ENCODE assay signal across 8 cellular contexts in genomic region chr10:124745257-124745656, GRCh38. TPM values are rescaled to one million over a fixed set of nuclear protein-coding genes. Genes with fewer than 3 reads are reported as not detected.
DNase-seq lines count a peak whose midpoint lies in the region; ATAC-seq, FAIRE-seq and TF ChIP-seq lines count a peak whose summit lies in the region.

No MANE protein-coding gene starts in this region.

- H4K20me1 ChIP-seq in Loucy (ENCODE audit: insufficient read depth, low read length, poor library complexity, severe bottlenecking): peaks cover 21% of the 10 kb centered on the region

- ATAC-seq in GM18858 (IDR thresholded peaks at IDR 0.05; ENCODE audit: unreplicated experiment): no peak

- CTCF ChIA-PET in A673 (lab: Charles Lee): interaction anchor here (1.0 to 1.3 kb wide), 2 partner anchors 213 to 214 kb away, joined by 3 read pairs; no protein-coding TSS in a partner anchor

- no peaks in the 10 kb centered on the region for H3K27me3 ChIP-seq in ACC112 (ENCODE audit: insufficient read depth, low read length)
- no peaks in the 10 kb centered on the region for H3K27me3 ChIP-seq in Loucy (ENCODE audit: insufficient read depth, low read length, poor library complexity, severe bottlenecking)
- H3K27me3 ChIP-seq in neuron (ENCODE audit: insufficient read depth, low read length): no peaks in the 10 kb centered on the region
- no peaks in the 10 kb centered on the region for H3K27me3 ChIP-seq in A673 (replicated peaks; ENCODE audit: insufficient read depth, low read depth, low read length, poor library complexity)

- H2AFZ ChIP-seq in ACC112 (ENCODE audit: low read length, unreplicated experiment) (no peak overlapping the region), Loucy (ENCODE audit: low read length) (no peak overlapping the region), neuron (ENCODE audit: low read depth, low read length) (no peak overlapping the region)

- H3K79me2 ChIP-seq in ACC112 (ENCODE audit: control insufficient read depth, insufficient read depth, low read length, unreplicated experiment): peaks cover 13% of the 10 kb centered on the region
- peaks cover 34% of the 10 kb centered on the region for H3K79me2 ChIP-seq in Loucy (ENCODE audit: insufficient read depth, low read length)

- peak overlapping the region; percentile 69 for H3K4me3 Mint-ChIP-seq in chondrocyte (ENCODE audit: unreplicated experiment)

- H3K9ac ChIP-seq in Loucy (ENCODE audit: low read depth, low read length, poor library complexity, severe bottlenecking) (no peak overlapping the region), kidney (ENCODE audit: low read length in 2 of 2) (peak overlapping the region in 1 of 2 donors; percentile 47)

- peak overlapping the region; percentile 54 for H3K4me2 ChIP-seq in Loucy (ENCODE audit: low read depth, low read length, poor library complexity, severe bottlenecking)

- H3K4me3 ChIP-seq in ACC112 (ENCODE audit: low read depth, low read length) (peak overlapping the region; percentile 70), Loucy (ENCODE audit: low read length, poor library complexity, severe bottlenecking) (peak overlapping the region; percentile 68), neuron (ENCODE audit: low read length) (peak overlapping the region; percentile 83), kidney (ENCODE audit: low read length in 2 of 2) (no peak overlapping the region), A673 (ENCODE audit: low read depth, low read length, poor library complexity, severe bottlenecking) (no peak overlapping the region)

- H3K27ac ChIP-seq in ACC112 (ENCODE audit: low read depth, low read length): peak overlapping the region; percentile 68
- H3K27ac ChIP-seq in kidney (ENCODE audit: low read depth in 2 of 2, low read length in 2 of 2): peak overlapping the region in 1 of 2 donors; percentile 8
- H3K27ac ChIP-seq in A673 (ENCODE audit: low read depth, low read length, poor library complexity, severe bottlenecking): no peak overlapping the region

- no peaks in the 10 kb centered on the region for H3K36me3 ChIP-seq in ACC112 (ENCODE audit: insufficient read depth, low read length)
- peaks cover 11% of the 10 kb centered on the region; the same call in 1 of the 2 replicates for H3K36me3 ChIP-seq in Loucy (ENCODE audit: insufficient read depth, low read length)
- no peaks in the 10 kb centered on the region for H3K36me3 ChIP-seq in neuron (ENCODE audit: insufficient read depth, low read length)
- H3K36me3 ChIP-seq in kidney (ENCODE audit: control insufficient read depth in 1 of 2, insufficient read depth in 2 of 2, low read length in 2 of 2): peaks cover 0 to 4% of the 10 kb centered on the region in 2 donors
- H3K36me3 ChIP-seq in A673 (ENCODE audit: insufficient read depth, low read length, poor library complexity, severe bottlenecking): peaks cover 5% of the 10 kb centered on the region

- H3K27ac Mint-ChIP-seq in chondrocyte (ENCODE audit: unreplicated experiment): peak overlapping the region; percentile 88

- H3F3A ChIP-seq in Loucy (ENCODE audit: low read depth): peaks cover 5% of the 10 kb centered on the region; the same call in 1 of the 2 replicates

- no peaks in the 10 kb centered on the region for H3K9me2 ChIP-seq in Loucy (replicated peaks; ENCODE audit: low read depth, low read length)

- intact Hi-C loops in kidney (cut with DNase I): loop anchor here (10.0 kb wide), 1 partner anchor 210 kb away; no protein-coding TSS in a partner anchor
- intact Hi-C loops in A673 (cut with micrococcal nuclease; ENCODE audit: unreplicated experiment): no loop called here

- H3K4me1 ChIP-seq in ACC112 (ENCODE audit: control insufficient read depth, insufficient read depth, low read length, unreplicated experiment): peaks cover 39% of the 10 kb centered on the region
- H3K4me1 ChIP-seq in Loucy (ENCODE audit: insufficient read depth, low read length, poor library complexity, severe bottlenecking): peaks cover 30% of the 10 kb centered on the region
- H3K4me1 ChIP-seq in neuron (ENCODE audit: insufficient read depth, low read length): peaks cover 48% of the 10 kb centered on the region
- peaks cover 22 to 24% of the 10 kb centered on the region in 2 donors for H3K4me1 ChIP-seq in kidney (ENCODE audit: control insufficient read depth in 1 of 2, insufficient read depth in 1 of 2, low read depth in 1 of 2, low read length in 2 of 2)
- H3K4me1 ChIP-seq in A673 (ENCODE audit: insufficient read depth, low read length, poor library complexity, severe bottlenecking): peaks cover 24% of the 10 kb centered on the region

- POLR2A ChIA-PET in A673 (lab: Charles Lee; ENCODE audit: low non-redundant PET): no interaction called here

- FAIRE-seq in kidney (lab: Jason Lieb, UNC): no peak

- H3K9me3 ChIP-seq in Loucy (ENCODE audit: insufficient read depth, low read depth, low read length) (no peaks in the 10 kb centered on the region), neuron (ENCODE audit: low read length) (no peaks in the 10 kb centered on the region), kidney (ENCODE audit: control insufficient read depth in 1 of 2, low read length in 2 of 2) (no peaks in the 10 kb centered on the region), A673 (ENCODE audit: low read depth, low read length, poor library complexity, severe bottlenecking) (no peaks in the 10 kb centered on the region)

- DNase-seq in chondrocyte (ENCODE audit: low spot score) (no peak), kidney (no peak), A673 (ENCODE audit: low spot score) (no peak), HPDE6-E6E7 (ENCODE audit: extremely low spot score) (no peak)

- no TSS peak for BruUV-seq in A673 (replicated peaks; lab: Mats Ljungman, UMichigan)

- no peaks in the 10 kb centered on the region for H3K9me3 Mint-ChIP-seq in chondrocyte (ENCODE audit: low read depth)

- peaks cover 32% of the 10 kb centered on the region for H3K4me1 Mint-ChIP-seq in chondrocyte (ENCODE audit: low read depth)

- no peaks in the 10 kb centered on the region for H3K27me3 Mint-ChIP-seq in chondrocyte (ENCODE audit: low read depth)

- H3K36me3 Mint-ChIP-seq in chondrocyte (ENCODE audit: low read depth): peaks cover 2% of the 10 kb centered on the region

- no peak for TF ChIP-seq CTCF in Loucy (conservative IDR thresholded peaks at IDR 0.05; ENCODE audit: low read length)
- no peak for TF ChIP-seq CTCF in chondrocyte (IDR thresholded peaks at IDR 0.05)
- no peak for TF ChIP-seq CTCF in kidney (IDR thresholded peaks at IDR 0.05; ENCODE audit: borderline replicate concordance, extremely low read depth, insufficient read depth)
- no peak for TF ChIP-seq CTCF in A673 (conservative IDR thresholded peaks at IDR 0.05; ENCODE audit: low read depth, low read length)

RNA-seq across cellular contexts. Expression of gene FAM53B, which starts 1.1 kb away (rescaled TPM):
- total RNA-seq in chondrocyte: 16.1 to 18.2 TPM (median 17.6 TPM) in 3 replicates
- 30.0 TPM for total RNA-seq in kidney
- 11.8 TPM for polyA plus RNA-seq in kidney (ENCODE audit: insufficient read depth, low read depth, low replicate concordance)
- 18.3 and 19.8 TPM in 2 replicates for total RNA-seq in A673 (2021)

RNA-seq across cellular contexts. Expression of gene EEF1AKMT2, which starts 46.4 kb away (rescaled TPM):
- total RNA-seq in chondrocyte: 15.7 to 18.3 TPM (median 16.7 TPM) in 3 replicates
- total RNA-seq in kidney: 18.0 TPM
- polyA plus RNA-seq in kidney (ENCODE audit: insufficient read depth, low read depth, low replicate concordance): 20.5 TPM
- total RNA-seq in A673 (2021): 32.2 and 33.4 TPM in 2 replicates

RNA-seq across cellular contexts. Expression of gene ABRAXAS2, which starts 56.4 kb away (rescaled TPM):
- total RNA-seq in chondrocyte (14.9 to 16.3 TPM (median 15.0 TPM) in 3 replicates), kidney (15.5 TPM), A673 (2021) (19.1 and 21.2 TPM in 2 replicates)
- 9.3 TPM for polyA plus RNA-seq in kidney (ENCODE audit: insufficient read depth, low read depth, low replicate concordance)

Comparison
In these comparisons a context has a peak if more than half of its experiments do, and no peak if none do; other contexts are left out.
1. H3K4me3 ChIP-seq: peak in ACC112 (single experiment), Loucy (single experiment) and neuron (single experiment); none in kidney (0 of 2) and A673 (single experiment).